ENCODE assay signal across 1 cellular context in the genomic region with DNA sequence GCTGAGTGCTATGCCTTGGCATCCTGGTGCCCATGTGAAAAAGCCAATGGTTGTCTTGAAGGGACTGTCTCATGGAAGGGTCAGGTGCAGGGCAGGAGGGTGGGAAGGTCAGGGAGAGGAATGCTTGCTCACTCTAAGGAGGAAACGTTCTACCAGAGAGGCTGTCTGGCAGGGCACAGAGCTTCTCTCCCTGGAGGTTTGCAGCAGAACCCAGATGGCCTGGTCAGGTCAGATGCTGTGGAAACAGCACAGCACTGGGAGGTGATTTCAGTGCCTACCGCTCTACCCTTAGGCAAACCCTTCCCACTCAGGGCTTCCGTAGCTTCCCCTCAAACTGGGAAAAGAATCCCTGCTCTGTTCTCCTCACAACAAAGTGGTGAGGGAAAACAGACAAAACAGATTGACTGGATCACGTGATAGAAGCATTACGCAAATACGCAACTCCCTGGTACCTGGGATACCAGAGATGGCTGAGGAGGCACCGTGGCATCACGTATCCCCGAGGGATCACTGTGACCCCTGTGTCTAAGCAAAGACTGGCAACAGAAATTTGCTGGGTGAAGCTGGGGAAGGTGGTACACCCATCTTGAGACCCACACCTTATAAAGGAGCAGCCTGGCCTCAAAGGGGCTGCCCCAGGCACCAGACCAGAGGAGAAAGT.
TF ChIP-seq lines count a peak whose summit lies in the region.

No MANE protein-coding gene starts in this region.

TF ChIP-seq in SK-N-SH, 30 proteins besides CTCF, POLR2A, EP300 and RAD21 (continued from another document):
- TF ChIP-seq, protein P1, sequence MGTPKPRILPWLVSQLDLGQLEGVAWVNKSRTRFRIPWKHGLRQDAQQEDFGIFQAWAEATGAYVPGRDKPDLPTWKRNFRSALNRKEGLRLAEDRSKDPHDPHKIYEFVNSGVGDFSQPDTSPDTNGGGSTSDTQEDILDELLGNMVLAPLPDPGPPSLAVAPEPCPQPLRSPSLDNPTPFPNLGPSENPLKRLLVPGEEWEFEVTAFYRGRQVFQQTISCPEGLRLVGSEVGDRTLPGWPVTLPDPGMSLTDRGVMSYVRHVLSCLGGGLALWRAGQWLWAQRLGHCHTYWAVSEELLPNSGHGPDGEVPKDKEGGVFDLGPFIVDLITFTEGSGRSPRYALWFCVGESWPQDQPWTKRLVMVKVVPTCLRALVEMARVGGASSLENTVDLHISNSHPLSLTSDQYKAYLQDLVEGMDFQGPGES (IDR thresholded peaks at IDR 0.05; ENCODE audit: low read depth, low read length) = no peak
- TF ChIP-seq RFX5 (IDR thresholded peaks at IDR 0.05; ENCODE audit: low read length) (no peak), RCOR1 (IDR thresholded peaks at IDR 0.05; ENCODE audit: low read length) (no peak), TEAD4 (IDR thresholded peaks at IDR 0.05; ENCODE audit: borderline replicate concordance, insufficient read depth) (no peak), FOXJ3 (CRISPR knock-in tag; IDR thresholded peaks at IDR 0.05) (no peak), GABPA (IDR thresholded peaks at IDR 0.05; ENCODE audit: low read depth) (no peak), SMC3 (IDR thresholded peaks at IDR 0.05; ENCODE audit: low read depth, low read length) (no peak)
- TF ChIP-seq, protein P2, sequence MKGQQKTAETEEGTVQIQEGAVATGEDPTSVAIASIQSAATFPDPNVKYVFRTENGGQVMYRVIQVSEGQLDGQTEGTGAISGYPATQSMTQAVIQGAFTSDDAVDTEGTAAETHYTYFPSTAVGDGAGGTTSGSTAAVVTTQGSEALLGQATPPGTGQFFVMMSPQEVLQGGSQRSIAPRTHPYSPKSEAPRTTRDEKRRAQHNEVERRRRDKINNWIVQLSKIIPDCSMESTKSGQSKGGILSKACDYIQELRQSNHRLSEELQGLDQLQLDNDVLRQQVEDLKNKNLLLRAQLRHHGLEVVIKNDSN (IDR thresholded peaks at IDR 0.05; ENCODE audit: borderline replicate concordance, low read depth) = no peak
TF ChIP-seq in SK-N-SH: peak in this region for 0.
